Comparison of ENCODE assay signal across 7 cellular contexts in the genomic region with DNA sequence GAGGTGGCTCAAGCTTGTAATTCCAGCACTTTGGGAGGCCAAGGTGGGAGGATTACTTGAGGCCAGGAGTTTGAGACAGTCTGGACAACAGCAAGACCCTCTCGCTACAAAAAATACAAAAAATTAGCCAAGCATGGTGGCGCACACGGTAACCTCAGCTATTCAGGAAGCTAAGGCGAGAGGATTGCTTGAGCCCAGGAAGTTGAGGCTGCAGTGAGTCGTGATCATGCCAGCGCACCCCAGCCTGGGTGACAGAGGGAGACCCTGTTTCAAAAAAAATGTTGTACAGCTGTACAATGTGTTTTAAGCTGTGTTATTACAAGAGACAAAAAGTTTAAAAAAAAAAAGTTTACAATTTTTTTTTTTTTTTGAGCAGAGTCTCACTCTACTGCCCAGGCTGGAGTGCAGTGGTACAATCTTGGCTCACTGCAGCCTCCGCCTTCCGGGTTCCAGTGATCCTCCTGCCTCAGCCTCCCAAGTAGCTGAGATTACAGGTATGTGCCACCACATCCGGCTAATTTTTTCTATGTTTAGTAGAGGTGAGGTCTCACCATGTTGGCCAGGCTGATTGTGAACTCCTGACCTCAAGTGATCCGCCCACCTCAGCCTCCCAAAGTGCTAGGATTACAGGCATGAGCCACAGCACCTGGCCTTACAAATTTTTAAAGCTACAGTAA. TPM values are rescaled to one million over a fixed set of nuclear protein-coding genes. Genes with fewer than 3 reads are reported as not detected.
"Had no signal": no experiment of that assay in that cellular context is flagged by ENCODE, and none has a peak within 500 bp of the region (broad histone marks: within the 10 kb centered on the region; RNA-seq: fewer than 3 reads in every experiment).

No MANE protein-coding gene starts in this region.

RNA-seq across cellular contexts. Expression of gene PRPH, which starts 37.3 kb away (rescaled TPM):
- total RNA-seq: mononuclear cell, natural killer cell, occipital lobe, osteocyte, renal cortical epithelial cell, right lobe of liver, smooth muscle cell had no signal
- polyA plus RNA-seq: smooth muscle cell had no signal
